Comparison of ENCODE assay signal across 23 cellular contexts in the genomic region with DNA sequence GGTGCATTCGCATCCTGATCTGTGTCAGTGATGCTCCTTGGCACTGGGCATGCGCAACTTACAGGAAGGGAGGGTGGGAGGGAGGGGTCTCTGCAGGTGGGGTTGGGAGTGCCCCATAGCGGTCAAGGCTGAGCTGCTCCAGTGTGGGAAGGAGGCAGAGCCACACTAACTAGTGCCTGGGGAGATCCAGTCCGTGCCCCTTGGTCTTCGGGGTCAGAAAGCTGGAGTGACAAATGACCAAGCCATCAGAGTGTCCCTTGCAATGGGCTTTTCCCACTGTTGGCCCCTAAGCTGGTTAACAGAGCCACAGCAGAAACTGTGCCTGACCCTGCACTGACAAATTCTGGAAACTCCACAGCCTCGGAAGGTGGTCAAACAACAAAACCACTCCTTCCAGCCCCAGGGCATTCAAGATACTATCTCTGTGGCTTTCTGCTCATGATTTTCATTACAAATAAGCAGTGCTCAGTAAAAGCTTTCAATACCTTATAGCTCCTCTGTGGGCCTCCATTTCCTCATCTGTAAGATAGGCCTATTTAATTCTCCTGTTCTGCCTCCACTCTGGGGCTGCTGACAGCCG.
A peak's percentile ranks its signal among the peaks of the same experiment; 100 is the strongest.
DNase-seq lines count a peak whose midpoint lies in the region; ATAC-seq and TF ChIP-seq lines count a peak whose summit lies in the region.
"Had no signal": no experiment of that assay in that cellular context is flagged by ENCODE, and none has a peak within 500 bp of the region (broad histone marks: within the 10 kb centered on the region; RNA-seq: fewer than 3 reads in every experiment).

No MANE protein-coding gene starts in this region.

- no peak overlapping the region for H3K4me2 ChIP-seq in SK-N-SH
- H3K4me2 ChIP-seq: KMS-11 had no signal

- peak in 1 of 2 experiments; percentile 56; a peak in 1 of 4 replicates for TF ChIP-seq EP300 in SK-N-SH (IDR thresholded peaks at IDR 0.05; ENCODE audit: borderline replicate concordance in 1 of 2, low read depth in 1 of 2, low read length in 1 of 2)

- ATAC-seq in SK-N-SH treated with all-trans-retinoic acid at 6 μM for 48 hours = no peak
- ATAC-seq in GM19467 (IDR thresholded peaks at IDR 0.05; ENCODE audit: unreplicated experiment) = no peak
- ATAC-seq: activated CD8-positive, alpha-beta T cell treated with anti-CD3 and anti-CD28 coated beads, Interleukin-2, amount 10 ng/mL, durations not matched to agents 7 days and 5 days; body of pancreas; left lobe of liver; mucosa of descending colon; stimulated activated naive B cell treated with anti-CD40 and anti-IgM and Interleukin-4, amounts not matched to agents 10 μg/mL and 1 μg/mL and 100 μg/mL, for 72 hours; T-helper 17 cell had no signal

- H2AFZ ChIP-seq in SK-N-SH (ENCODE audit: low read depth) = no peak overlapping the region

- 58% methylated on average over 4 of the region's 7 CpGs for WGBS in SK-N-SH (ENCODE audit: low lambda C conversion rate)

- CTCF ChIA-PET in SK-N-SH (lab: Yijun Ruan, JAX) = interaction anchor here (0.8 to 7.8 kb wide), 14 partner anchors 11 to 196 kb away, joined by 3 to 42 read pairs (median 4); no protein-coding TSS in a partner anchor
- CTCF ChIA-PET in RWPE1 (lab: Yijun Ruan, JAX) = interaction anchor here (0.5 to 0.8 kb wide), 3 partner anchors 10 to 619 kb away, joined by 3 to 4 read pairs (median 4); no protein-coding TSS in a partner anchor

- H3K9me3 ChIP-seq in SK-N-SH = no peaks in the 10 kb centered on the region
- H3K9me3 ChIP-seq: body of pancreas, mucosa of descending colon had no signal

- peak overlapping the region in 1 of 2 experiments; percentile 56; a peak in 2 of 4 replicates for H3K27ac ChIP-seq in SK-N-SH (ENCODE audit: low read depth in 2 of 2, low read length in 1 of 2)
- H3K27ac ChIP-seq in RWPE1 = peak overlapping the region; percentile 90
- H3K27ac ChIP-seq: 22Rv1, body of pancreas, coronary artery, KMS-11 had no signal

- no peak for TF ChIP-seq CTCF in SK-N-SH (IDR thresholded peaks at IDR 0.05)
- TF ChIP-seq CTCF in RWPE1 (conservative IDR thresholded peaks at IDR 0.05; ENCODE audit: low read depth) = no peak

- DNase-seq in SK-N-SH (peak; percentile 65), RWPE1 (ENCODE audit: low spot score) (no peak), iPS-NIHi11 (ENCODE audit: low spot score) (peak; percentile 82), renal cortical epithelial cell (ENCODE audit: low read depth) (peak; percentile 23), NCI-H1105 (lab: John Stamatoyannopoulos, UW) (no peak), Kasumi-1 (lab: John Stamatoyannopoulos, UW) (no peak)
- DNase-seq: activated CD8-positive, alpha-beta T cell treated with anti-CD3 and anti-CD28 coated beads, Interleukin-2, amount 10 ng/mL, durations not matched to agents 7 days and 5 days; activated T-cell treated with anti-CD3 and anti-CD28 coated beads, Interleukin-2, amount 50 U/mL, for 24 hours; AML-193; body of pancreas; DMS79 treated with DMSO at 0.1 percent for 48 hours; hippocampal formation; mucosa of descending colon; NCI-H1092 treated with DMSO at 0.1 percent for 48 hours; NCI-H2081 treated with DMSO at 0.1 percent for 48 hours; stimulated activated naive B cell treated with anti-CD40 and anti-IgM and Interleukin-4, amounts not matched to agents 10 μg/mL and 1 μg/mL and 100 μg/mL, for 72 hours; T-helper 17 cell had no signal

- POLR2A ChIA-PET in SK-N-SH (lab: Yijun Ruan, JAX) = interaction anchor here (0.7 to 0.8 kb wide), 2 partner anchors 10 to 167 kb away, joined by 3 to 4 read pairs; no protein-coding TSS in a partner anchor
- POLR2A ChIA-PET in RWPE1 (lab: Yijun Ruan, JAX; ENCODE audit: low non-redundant PET) = no interaction called here

- H3K4me3 ChIP-seq in SK-N-SH (ENCODE audit: low read depth in 2 of 2, low read length in 1 of 2) = no peak overlapping the region
- H3K4me3 ChIP-seq: body of pancreas, coronary artery, mucosa of descending colon had no signal

- TF ChIP-seq RAD21 in SK-N-SH (IDR thresholded peaks at IDR 0.05; ENCODE audit: low read length) = no peak; the same call in 1 of the 2 replicates

- no peak overlapping the region for H3K9ac ChIP-seq in SK-N-SH
- H3K9ac ChIP-seq: KMS-11 had no signal

- H3K4me1 ChIP-seq in SK-N-SH (ENCODE audit: control insufficient read depth in 1 of 2, insufficient read depth in 2 of 2, low read depth in 1 of 2, low read length in 1 of 2) = peaks cover 0 to 58% of the 10 kb centered on the region in 2 experiments; a peak in 1 of 4 replicates
- H3K4me1 ChIP-seq: body of pancreas had no signal

- no peaks in the 10 kb centered on the region for H4K20me1 ChIP-seq in SK-N-SH (ENCODE audit: insufficient read depth)

- H3K27me3 ChIP-seq in SK-N-SH (ENCODE audit: insufficient read depth) = 0 out of 2 replicates have a peak, but pooled peaks cover 5% of the 10 kb centered on the region
- H3K27me3 ChIP-seq: body of pancreas had no signal

- no peaks in the 10 kb centered on the region for H3K79me2 ChIP-seq in SK-N-SH (ENCODE audit: insufficient read depth)

- no peaks in the 10 kb centered on the region for H3F3A ChIP-seq in SK-N-SH (replicated peaks; ENCODE audit: insufficient read depth)

- H3K36me3 ChIP-seq in SK-N-SH (replicated peaks in 1 of 2; ENCODE audit: control insufficient read depth in 1 of 2, insufficient read depth in 2 of 2, low read length in 1 of 2) = no peaks in the 10 kb centered on the region

- no peaks in the 10 kb centered on the region for H3K9me2 ChIP-seq in SK-N-SH

TF ChIP-seq in SK-N-SH, 30 proteins besides CTCF, POLR2A, EP300 and RAD21:
- peak; percentile 77 for TF ChIP-seq GATA2 (CRISPR knock-in tag; IDR thresholded peaks at IDR 0.05)
- peak; percentile 54 for TF ChIP-seq RCOR1 (IDR thresholded peaks at IDR 0.05; ENCODE audit: low read length)
- TF ChIP-seq, protein P1, sequence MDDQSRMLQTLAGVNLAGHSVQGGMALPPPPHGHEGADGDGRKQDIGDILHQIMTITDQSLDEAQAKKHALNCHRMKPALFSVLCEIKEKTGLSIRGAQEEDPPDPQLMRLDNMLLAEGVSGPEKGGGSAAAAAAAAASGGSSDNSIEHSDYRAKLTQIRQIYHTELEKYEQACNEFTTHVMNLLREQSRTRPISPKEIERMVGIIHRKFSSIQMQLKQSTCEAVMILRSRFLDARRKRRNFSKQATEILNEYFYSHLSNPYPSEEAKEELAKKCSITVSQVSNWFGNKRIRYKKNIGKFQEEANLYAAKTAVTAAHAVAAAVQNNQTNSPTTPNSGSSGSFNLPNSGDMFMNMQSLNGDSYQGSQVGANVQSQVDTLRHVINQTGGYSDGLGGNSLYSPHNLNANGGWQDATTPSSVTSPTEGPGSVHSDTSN (IDR thresholded peaks at IDR 0.05) = no peak

TF ChIP-seq in SK-N-SH treated with all-trans-retinoic acid at 6 μM for 48 hours, 23 proteins besides CTCF, POLR2A, EP300 and RAD21:
- TF ChIP-seq BACH2 (CRISPR knock-in tag; IDR thresholded peaks at IDR 0.05; ENCODE audit: borderline replicate concordance) = no peak
- TF ChIP-seq, protein P2, sequence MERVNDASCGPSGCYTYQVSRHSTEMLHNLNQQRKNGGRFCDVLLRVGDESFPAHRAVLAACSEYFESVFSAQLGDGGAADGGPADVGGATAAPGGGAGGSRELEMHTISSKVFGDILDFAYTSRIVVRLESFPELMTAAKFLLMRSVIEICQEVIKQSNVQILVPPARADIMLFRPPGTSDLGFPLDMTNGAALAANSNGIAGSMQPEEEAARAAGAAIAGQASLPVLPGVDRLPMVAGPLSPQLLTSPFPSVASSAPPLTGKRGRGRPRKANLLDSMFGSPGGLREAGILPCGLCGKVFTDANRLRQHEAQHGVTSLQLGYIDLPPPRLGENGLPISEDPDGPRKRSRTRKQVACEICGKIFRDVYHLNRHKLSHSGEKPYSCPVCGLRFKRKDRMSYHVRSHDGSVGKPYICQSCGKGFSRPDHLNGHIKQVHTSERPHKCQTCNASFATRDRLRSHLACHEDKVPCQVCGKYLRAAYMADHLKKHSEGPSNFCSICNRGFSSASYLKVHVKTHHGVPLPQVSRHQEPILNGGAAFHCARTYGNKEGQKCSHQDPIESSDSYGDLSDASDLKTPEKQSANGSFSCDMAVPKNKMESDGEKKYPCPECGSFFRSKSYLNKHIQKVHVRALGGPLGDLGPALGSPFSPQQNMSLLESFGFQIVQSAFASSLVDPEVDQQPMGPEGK (CRISPR knock-in tag; IDR thresholded peaks at IDR 0.05; ENCODE audit: borderline replicate concordance) = no peak
- no peak for TF ChIP-seq TCF4 (CRISPR knock-in tag; IDR thresholded peaks at IDR 0.05; ENCODE audit: borderline replicate concordance)
- no peak for TF ChIP-seq ZNF70 (CRISPR knock-in tag; IDR thresholded peaks at IDR 0.05)
- no peak for TF ChIP-seq CSDC2 (CRISPR knock-in tag; IDR thresholded peaks at IDR 0.05)
- TF ChIP-seq, protein P3, sequence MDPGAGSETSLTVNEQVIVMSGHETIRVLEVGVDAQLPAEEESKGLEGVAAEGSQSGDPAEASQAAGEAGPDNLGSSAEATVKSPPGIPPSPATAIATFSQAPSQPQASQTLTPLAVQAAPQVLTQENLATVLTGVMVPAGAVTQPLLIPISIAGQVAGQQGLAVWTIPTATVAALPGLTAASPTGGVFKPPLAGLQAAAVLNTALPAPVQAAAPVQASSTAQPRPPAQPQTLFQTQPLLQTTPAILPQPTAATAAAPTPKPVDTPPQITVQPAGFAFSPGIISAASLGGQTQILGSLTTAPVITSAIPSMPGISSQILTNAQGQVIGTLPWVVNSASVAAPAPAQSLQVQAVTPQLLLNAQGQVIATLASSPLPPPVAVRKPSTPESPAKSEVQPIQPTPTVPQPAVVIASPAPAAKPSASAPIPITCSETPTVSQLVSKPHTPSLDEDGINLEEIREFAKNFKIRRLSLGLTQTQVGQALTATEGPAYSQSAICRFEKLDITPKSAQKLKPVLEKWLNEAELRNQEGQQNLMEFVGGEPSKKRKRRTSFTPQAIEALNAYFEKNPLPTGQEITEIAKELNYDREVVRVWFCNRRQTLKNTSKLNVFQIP (CRISPR knock-in tag; IDR thresholded peaks at IDR 0.05; ENCODE audit: borderline replicate concordance, low read depth) = no peak
- TF ChIP-seq ZFP3 (CRISPR knock-in tag; IDR thresholded peaks at IDR 0.05) = no peak
- TF ChIP-seq ZNF8 (CRISPR knock-in tag; IDR thresholded peaks at IDR 0.05) = no peak
- TF ChIP-seq SNAI2 (CRISPR knock-in tag; IDR thresholded peaks at IDR 0.05) = no peak
- no peak for TF ChIP-seq ISL1 (CRISPR knock-in tag; IDR thresholded peaks at IDR 0.05)
- TF ChIP-seq, protein P4, sequence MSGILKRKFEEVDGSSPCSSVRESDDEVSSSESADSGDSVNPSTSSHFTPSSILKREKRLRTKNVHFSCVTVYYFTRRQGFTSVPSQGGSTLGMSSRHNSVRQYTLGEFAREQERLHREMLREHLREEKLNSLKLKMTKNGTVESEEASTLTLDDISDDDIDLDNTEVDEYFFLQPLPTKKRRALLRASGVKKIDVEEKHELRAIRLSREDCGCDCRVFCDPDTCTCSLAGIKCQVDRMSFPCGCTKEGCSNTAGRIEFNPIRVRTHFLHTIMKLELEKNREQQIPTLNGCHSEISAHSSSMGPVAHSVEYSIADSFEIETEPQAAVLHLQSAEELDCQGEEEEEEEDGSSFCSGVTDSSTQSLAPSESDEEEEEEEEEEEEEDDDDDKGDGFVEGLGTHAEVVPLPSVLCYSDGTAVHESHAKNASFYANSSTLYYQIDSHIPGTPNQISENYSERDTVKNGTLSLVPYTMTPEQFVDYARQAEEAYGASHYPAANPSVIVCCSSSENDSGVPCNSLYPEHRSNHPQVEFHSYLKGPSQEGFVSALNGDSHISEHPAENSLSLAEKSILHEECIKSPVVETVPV (CRISPR knock-in tag; IDR thresholded peaks at IDR 0.05) = no peak
TF ChIP-seq in SK-N-SH treated with all-trans-retinoic acid at 6 μM for 48 hours: peak in this region for 0.

Comparison
In these comparisons a context has a peak if more than half of its experiments do, and no peak if none do; other contexts are left out.
1. DNase-seq: peak in SK-N-SH (single experiment), iPS-NIHi11 (single experiment) and renal cortical epithelial cell (single experiment); none in RWPE1 (single experiment), NCI-H1105 (single experiment) and Kasumi-1 (0 of 2).